ENCODE assay signal across 15 cellular contexts in genomic region chr5:124604419-124604818, GRCh38.
"Had no signal": no experiment of that assay in that cellular context is flagged by ENCODE, and none has a peak within 500 bp of the region (broad histone marks: within the 10 kb centered on the region; RNA-seq: fewer than 3 reads in every experiment).

No MANE protein-coding gene starts in this region.

- H3K27ac Mint-ChIP-seq: activated CD8-positive, alpha-beta T cell treated with anti-CD3 and anti-CD28 coated beads for 36 hours; activated T-helper 1 cell treated with anti-CD3 and anti-CD28 coated beads, Interleukin-12 subunit alpha, Interleukin-12 subunit beta, Interleukin-2, Interleukin-4 antibody, amounts not matched to agents 30 ng/mL and 10 ng/mL and 1 ng/mL, durations not matched to agents 14 hours and 24 hours and 36 hours; effector memory CD8-positive, alpha-beta T cell; natural killer cell treated with Interleukin-12 subunit alpha and Interleukin-12 subunit beta and Interleukin-15 and Interleukin-18, amount 100 ng/mL, for 72 hours had no signal

- H3K4me3 ChIP-seq: coronary artery, skin epidermis, tibial artery, vagina had no signal

- DNase-seq: activated CD4-positive, alpha-beta T cell treated with anti-CD3 and anti-CD28 coated beads for 1 hour; activated CD8-positive, alpha-beta memory T cell treated with anti-CD3 and anti-CD28 coated beads, Interleukin-2, amount 50 U/mL, for 4 hours; activated CD8-positive, alpha-beta T cell treated with anti-CD3 and anti-CD28 coated beads for 36 hours; activated naive CD4-positive, alpha-beta T cell; effector memory CD8-positive, alpha-beta T cell; erythroblast; hippocampal formation; kidney glomerular epithelial cell; T1000; tibial artery had no signal

- H3K9me3 Mint-ChIP-seq: activated CD8-positive, alpha-beta T cell treated with anti-CD3 and anti-CD28 coated beads for 36 hours had no signal

- ATAC-seq: activated CD8-positive, alpha-beta T cell treated with anti-CD3 and anti-CD28 coated beads for 36 hours; effector memory CD8-positive, alpha-beta T cell; natural killer cell treated with Interleukin-12 subunit alpha and Interleukin-12 subunit beta and Interleukin-15 and Interleukin-18, amount 100 ng/mL, for 72 hours had no signal

- H3K36me3 ChIP-seq: tibial artery, vagina had no signal

- H3K4me3 Mint-ChIP-seq: activated CD8-positive, alpha-beta T cell treated with anti-CD3 and anti-CD28 coated beads for 36 hours; activated T-helper 1 cell treated with anti-CD3 and anti-CD28 coated beads, Interleukin-12 subunit alpha, Interleukin-12 subunit beta, Interleukin-2, Interleukin-4 antibody, amounts not matched to agents 30 ng/mL and 10 ng/mL and 1 ng/mL, durations not matched to agents 14 hours and 24 hours and 36 hours; effector memory CD8-positive, alpha-beta T cell; natural killer cell treated with Interleukin-12 subunit alpha and Interleukin-12 subunit beta and Interleukin-15 and Interleukin-18, amount 100 ng/mL, for 72 hours had no signal

- H3K27ac ChIP-seq: skin epidermis, vagina had no signal

- H3K9me3 ChIP-seq: tibial artery, vagina had no signal

- H3K27me3 ChIP-seq: tibial artery, vagina had no signal

- H3K27me3 Mint-ChIP-seq: effector memory CD8-positive, alpha-beta T cell had no signal
